ENCODE assay signal across 12 cellular contexts in genomic region chr18:12904012-12904516, GRCh38. TPM values are rescaled to one million over a fixed set of nuclear protein-coding genes. Genes with fewer than 3 reads are reported as not detected.
DNase-seq lines count a peak whose midpoint lies in the region; ATAC-seq and TF ChIP-seq lines count a peak whose summit lies in the region.
"Had no signal": no experiment of that assay in that cellular context is flagged by ENCODE, and none has a peak within 500 bp of the region (broad histone marks: within the 10 kb centered on the region; RNA-seq: fewer than 3 reads in every experiment).

No MANE protein-coding gene starts in this region.

- 42% methylated on average over 6 of the region's 8 CpGs for WGBS in right lobe of liver (ENCODE audit: insufficient coverage, low coverage, low lambda C conversion rate, missing lambda C conversion rate)

- H3K4me1 Mint-ChIP-seq in activated T-cell treated with anti-CD3 and anti-CD28 coated beads, Interleukin-2, amount 50 U/mL, for 72 hours (ENCODE audit: low read depth): peaks cover 6% of the 10 kb centered on the region

- H3K9me3 ChIP-seq in right atrium auricular region (no peaks in the 10 kb centered on the region), right lobe of liver (no peaks in the 10 kb centered on the region)
- H3K9me3 ChIP-seq: MG63, SJSA1 had no signal

- no peaks in the 10 kb centered on the region for H3K36me3 ChIP-seq in right atrium auricular region
- H3K36me3 ChIP-seq in right lobe of liver: no peaks in the 10 kb centered on the region
- H3K36me3 ChIP-seq: MG63, SJSA1 had no signal

- H3K27ac ChIP-seq in right atrium auricular region (no peak overlapping the region), right lobe of liver (no peak overlapping the region)
- H3K27ac ChIP-seq: SJSA1 had no signal

- intact Hi-C loops in Right ventricle myocardium superior (cut with DNase I) (no loop called here), right lobe of liver (cut with DNase I) (no loop called here)

- H3K4me3 ChIP-seq in right atrium auricular region (no peak overlapping the region), right lobe of liver (no peak overlapping the region)
- H3K4me3 ChIP-seq: MG63, SJSA1 had no signal

- peaks cover 0 to 9% of the 10 kb centered on the region in 2 donors for H3K4me1 ChIP-seq in right atrium auricular region
- no peaks in the 10 kb centered on the region for H3K4me1 ChIP-seq in right lobe of liver

- no peak for ATAC-seq in Right ventricle myocardium superior (ENCODE audit: poor library complexity)
- peak; percentile 51 to 71 for ATAC-seq in activated T-cell treated with anti-CD3 and anti-CD28 coated beads, Interleukin-2, amount 50 U/mL, for 72 hours (replicated peaks in 1 of 2)
- ATAC-seq in right lobe of liver: peak; percentile 18 to 62 (median 55)
- ATAC-seq in HG03565 (IDR thresholded peaks at IDR 0.05; ENCODE audit: unreplicated experiment): no peak
- no peak for ATAC-seq in HG03045 (IDR thresholded peaks at IDR 0.05; ENCODE audit: unreplicated experiment)

- DNase-seq in Right ventricle myocardium superior: peak; percentile 59
- DNase-seq in right atrium auricular region (ENCODE audit: low spot score): no peak
- DNase-seq in activated T-cell treated with anti-CD3 and anti-CD28 coated beads, Interleukin-2, amount 50 U/mL, for 72 hours: peak; percentile 46 to 60
- no peak for DNase-seq in right lobe of liver
- DNase-seq in GM13977 (ENCODE audit: low spot score): no peak
- no peak for DNase-seq in 8988T
- DNase-seq: glutamatergic neuron, MG63, occipital lobe had no signal

- H3K27me3 ChIP-seq in right atrium auricular region (no peaks in the 10 kb centered on the region), right lobe of liver (no peaks in the 10 kb centered on the region)
- H3K27me3 ChIP-seq: MG63, SJSA1 had no signal

- TF ChIP-seq POLR2A in right lobe of liver (IDR thresholded peaks at IDR 0.05): no peak

- no peak for TF ChIP-seq CTCF in right atrium auricular region (IDR thresholded peaks at IDR 0.05)
- no peak for TF ChIP-seq CTCF in right lobe of liver (IDR thresholded peaks at IDR 0.05)
- no peak for TF ChIP-seq CTCF in GM13977 (IDR thresholded peaks at IDR 0.05; ENCODE audit: extremely low read depth, insufficient read depth, missing control alignments)

- peak overlapping the region; percentile 90 for H3K27ac Mint-ChIP-seq in activated T-cell treated with anti-CD3 and anti-CD28 coated beads, Interleukin-2, amount 50 U/mL, for 72 hours

- H3K27me3 Mint-ChIP-seq in activated T-cell treated with anti-CD3 and anti-CD28 coated beads, Interleukin-2, amount 50 U/mL, for 72 hours (ENCODE audit: low read depth): no peaks in the 10 kb centered on the region

- peak overlapping the region; percentile 48 to 58 for H3K4me3 Mint-ChIP-seq in activated T-cell treated with anti-CD3 and anti-CD28 coated beads, Interleukin-2, amount 50 U/mL, for 72 hours

- H3K36me3 Mint-ChIP-seq in activated T-cell treated with anti-CD3 and anti-CD28 coated beads, Interleukin-2, amount 50 U/mL, for 72 hours (ENCODE audit: insufficient read depth in 2 of 2): no peaks in the 10 kb centered on the region

- in situ Hi-C loops in GM13977 (cut with MboI; ENCODE audit: low pct_unique_long_range_greater_than_20kb, low sequenced_read_pairs, unreplicated experiment): no loop called here

- H3K9me3 Mint-ChIP-seq in activated T-cell treated with anti-CD3 and anti-CD28 coated beads, Interleukin-2, amount 50 U/mL, for 72 hours: no peaks in the 10 kb centered on the region

RNA-seq across cellular contexts. Expression of gene PTPN2, which starts 20.0 kb away (rescaled TPM):
- total RNA-seq in Right ventricle myocardium superior (9.5 TPM), right atrium auricular region (10 to 100 TPM; 13.2 to 14.3 TPM), right lobe of liver (10 to 100 TPM in 5 of 6 experiments, 1 to 10 TPM in 1; 7.5 to 41.1 (median 14.7) TPM)
- 10 to 100 TPM; 84.9 to 86.2 TPM for total RNA-seq in activated T-cell treated with anti-CD3 and anti-CD28 coated beads, Interleukin-2, amount 50 U/mL, for 72 hours

RNA-seq across cellular contexts. Expression of gene SEH1L, which starts 43.7 kb away (rescaled TPM):
- total RNA-seq in Right ventricle myocardium superior (17.3 TPM), right atrium auricular region (10 to 100 TPM in 1 of 2 donors, 1 to 10 TPM in 1; 7.7 to 17.7 TPM), right lobe of liver (10 to 100 TPM; 14.6 to 30.3 (median 20.9) TPM)
- total RNA-seq in activated T-cell treated with anti-CD3 and anti-CD28 coated beads, Interleukin-2, amount 50 U/mL, for 72 hours: 10 to 100 TPM; 77.8 to 94.5 TPM

Comparison
In these comparisons a context has a peak if more than half of its experiments do, and no peak if none do; other contexts are left out.
1. DNase-seq: peak in Right ventricle myocardium superior (single experiment) and activated T-cell treated with anti-CD3 and anti-CD28 coated beads, Interleukin-2, amount 50 U/mL, for 72 hours (2 of 2); none in right atrium auricular region (single experiment), right lobe of liver (0 of 3), GM13977 (single experiment) and 8988T (single experiment).
2. ATAC-seq: peak in activated T-cell treated with anti-CD3 and anti-CD28 coated beads, Interleukin-2, amount 50 U/mL, for 72 hours (2 of 2) and right lobe of liver (4 of 4); none in Right ventricle myocardium superior (single experiment), HG03565 (single experiment) and HG03045 (single experiment).